In genomic region chr17:58229881-58230280, GRCh38 we compare ENCODE assay signal across 2 cellular contexts.
TF ChIP-seq lines count a peak whose summit lies in the region.

No MANE protein-coding gene starts in this region.

TF ChIP-seq in GM12891, 5 proteins besides CTCF, POLR2A, EP300 and RAD21:
- TF ChIP-seq PAX5 (IDR thresholded peaks at IDR 0.05; ENCODE audit: insufficient read depth, low read length, severe bottlenecking) (no peak), TAF1 (IDR thresholded peaks at IDR 0.05; ENCODE audit: low read depth, low read length) (no peak), SPI1 (IDR thresholded peaks at IDR 0.05; ENCODE audit: low read depth, low read length) (no peak), POU2F2 (IDR thresholded peaks at IDR 0.05; ENCODE audit: low read depth, low read length) (no peak), POLR2AphosphoS5 (IDR thresholded peaks at IDR 0.05; ENCODE audit: low read depth, low read length) (no peak)

TF ChIP-seq in K562, 482 proteins besides CTCF, POLR2A, EP300 and RAD21:
- TF ChIP-seq ZNF140 (CRISPR knock-in tag; IDR thresholded peaks at IDR 0.05) (no peak), MTA1 (IDR thresholded peaks at IDR 0.05; ENCODE audit: borderline replicate concordance) (no peak), IRF2 (CRISPR knock-in tag; IDR thresholded peaks at IDR 0.05) (no peak), CEBPB (tag; IDR thresholded peaks at IDR 0.05) (peak; percentile 35; the same call in 1 of the 2 replicates)
TF ChIP-seq in K562: peak in this region for 1.
